ENCODE assay signal across 8 cellular contexts in genomic region chr7:80918909-80919721, GRCh38. TPM values are rescaled to one million over a fixed set of nuclear protein-coding genes. Genes with fewer than 3 reads are reported as not detected.
DNase-seq lines count a peak whose midpoint lies in the region; ATAC-seq lines count a peak whose summit lies in the region.

Gene SEMA3C, minus strand, starts transcription at chr7:80919051. Its CDS starts 2,270 bp downstream, at chr7:80916781.

- H3K36me3 ChIP-seq in ES-I3 (ENCODE audit: insufficient read depth, low read length) (no peaks in the 10 kb centered on the region), H7 (replicated peaks; ENCODE audit: control insufficient read depth, insufficient read depth, low read length) (no peaks in the 10 kb centered on the region)

- H3K27me3 Mint-ChIP-seq in stimulated activated naive CD8-positive, alpha-beta T cell treated with anti-CD3 and anti-CD28 coated beads, Interleukin-15, amount 100 ng/mL, for 72 hours, result peaks cover 62% of the 10 kb centered on the region

- no peaks in the 10 kb centered on the region; the same call in 1 of the 2 replicates for H3K27me3 ChIP-seq in H7 (ENCODE audit: control insufficient read depth, insufficient read depth, low read length)

- DNase-seq in H7 (peak; percentile 92), NCI-H1092 treated with DMSO at 0.1 percent for 48 hours (lab: John Stamatoyannopoulos, UW) (peak; percentile 83), T1000 (lab: John Stamatoyannopoulos, UW) (peak; percentile 86), epidermal melanocyte (ENCODE audit: insufficient read length, low spot score) (peak; percentile 65), medulla oblongata (ENCODE audit: extremely low spot score) (peak; percentile 93)
- DNase-seq in stimulated activated naive CD8-positive, alpha-beta T cell treated with anti-CD3 and anti-CD28 coated beads, Interleukin-15, amount 100 ng/mL, for 72 hours, result peak; percentile 13 to 19

- H3K9me3 Mint-ChIP-seq in stimulated activated naive CD8-positive, alpha-beta T cell treated with anti-CD3 and anti-CD28 coated beads, Interleukin-15, amount 100 ng/mL, for 72 hours, result no peaks in the 10 kb centered on the region

- H3K4me1 ChIP-seq in ES-I3 (ENCODE audit: insufficient read depth, low read length), result no peaks in the 10 kb centered on the region; the same call in 1 of the 2 replicates

- H3K4me1 Mint-ChIP-seq in stimulated activated naive CD8-positive, alpha-beta T cell treated with anti-CD3 and anti-CD28 coated beads, Interleukin-15, amount 100 ng/mL, for 72 hours, result peaks cover 7% of the 10 kb centered on the region

- peak within 1 kb of the TSS; percentile 55 for H3K4me3 ChIP-seq in H7 (ENCODE audit: insufficient read depth, low read depth, low read length)

- H3K4me3 Mint-ChIP-seq in stimulated activated naive CD8-positive, alpha-beta T cell treated with anti-CD3 and anti-CD28 coated beads, Interleukin-15, amount 100 ng/mL, for 72 hours, result peak within 1 kb of the TSS; percentile 49 to 53

- H3K9ac ChIP-seq in ES-I3 (ENCODE audit: low read depth, low read length), result peak within 1 kb of the TSS; percentile 53; the same call in 1 of the 2 replicates

- H3K27ac Mint-ChIP-seq in stimulated activated naive CD8-positive, alpha-beta T cell treated with anti-CD3 and anti-CD28 coated beads, Interleukin-15, amount 100 ng/mL, for 72 hours, result no peak within 1 kb of the TSS

- peak; percentile 75 for ATAC-seq in stimulated activated naive CD8-positive, alpha-beta T cell treated with anti-CD3 and anti-CD28 coated beads, Interleukin-15, amount 100 ng/mL, for 72 hours
- ATAC-seq in GM18870 (IDR thresholded peaks at IDR 0.05; ENCODE audit: unreplicated experiment), result no peak

- no peaks in the 10 kb centered on the region for H3K9me3 ChIP-seq in ES-I3 (ENCODE audit: control insufficient read depth, insufficient read depth, low read length)

RNA-seq across cellular contexts. Expression of gene SEMA3C, which starts in this region (rescaled TPM):
- total RNA-seq in H7 (2014; rRNA removed; shearing (Covaris generic)), result 1.8 and 2.1 TPM in 2 replicates

Comparison
In these comparisons a context has a peak if more than half of its experiments do, and no peak if none do; other contexts are left out.
1. DNase-seq: peak in every context shown above with its lines; median percentile 93 in medulla oblongata; 92 in H7; 86 in T1000; 83 in NCI-H1092 treated with DMSO at 0.1 percent for 48 hours; 65 in epidermal melanocyte; 16 in stimulated activated naive CD8-positive, alpha-beta T cell treated with anti-CD3 and anti-CD28 coated beads, Interleukin-15, amount 100 ng/mL, for 72 hours.